10 cellular contexts compared by ENCODE assay signal in the genomic region with DNA sequence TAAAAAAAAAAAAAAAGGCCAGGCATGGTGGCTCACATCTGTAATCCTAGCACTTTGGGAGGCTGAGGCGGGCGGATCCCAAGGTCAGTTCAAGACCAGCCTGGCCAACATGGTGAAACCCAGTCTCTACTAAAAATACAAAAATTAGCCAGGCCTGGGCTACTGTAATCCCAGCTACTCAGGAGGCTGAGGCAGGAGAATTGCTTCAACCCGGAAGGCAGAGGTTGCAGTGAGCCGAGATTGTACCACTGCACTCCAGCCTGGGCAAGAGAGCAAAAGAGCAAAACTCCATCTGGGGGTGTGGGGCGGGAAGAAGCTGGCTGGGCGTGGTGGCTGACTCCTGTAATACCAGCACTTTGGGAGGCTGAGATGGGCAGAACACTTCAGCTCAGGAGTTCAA. TPM values are rescaled to one million over a fixed set of nuclear protein-coding genes. Genes with fewer than 3 reads are reported as not detected.
"Had no signal": no experiment of that assay in that cellular context is flagged by ENCODE, and none has a peak within 500 bp of the region (broad histone marks: within the 10 kb centered on the region; RNA-seq: fewer than 3 reads in every experiment).

No MANE protein-coding gene starts in this region.

RNA-seq across cellular contexts. Expression of a gene that starts 11.6 kb away (rescaled TPM):
- total RNA-seq: mononuclear cell had no signal
- polyA plus RNA-seq: immature natural killer cell had no signal

RNA-seq across cellular contexts. Expression of a gene that starts 29.2 kb away (rescaled TPM):
- total RNA-seq: liver, mammary epithelial cell, mesothelial cell of epicardium, mononuclear cell, natural killer cell, prostate gland, smooth muscle cell, thyroid gland had no signal
- polyA plus RNA-seq: immature natural killer cell, mammary epithelial cell, neural cell had no signal

RNA-seq across cellular contexts. Expression of a gene that starts 59.7 kb away (rescaled TPM):
- total RNA-seq: smooth muscle cell had no signal
- polyA plus RNA-seq: immature natural killer cell had no signal
